8 cellular contexts compared by ENCODE assay signal in the genomic region with DNA sequence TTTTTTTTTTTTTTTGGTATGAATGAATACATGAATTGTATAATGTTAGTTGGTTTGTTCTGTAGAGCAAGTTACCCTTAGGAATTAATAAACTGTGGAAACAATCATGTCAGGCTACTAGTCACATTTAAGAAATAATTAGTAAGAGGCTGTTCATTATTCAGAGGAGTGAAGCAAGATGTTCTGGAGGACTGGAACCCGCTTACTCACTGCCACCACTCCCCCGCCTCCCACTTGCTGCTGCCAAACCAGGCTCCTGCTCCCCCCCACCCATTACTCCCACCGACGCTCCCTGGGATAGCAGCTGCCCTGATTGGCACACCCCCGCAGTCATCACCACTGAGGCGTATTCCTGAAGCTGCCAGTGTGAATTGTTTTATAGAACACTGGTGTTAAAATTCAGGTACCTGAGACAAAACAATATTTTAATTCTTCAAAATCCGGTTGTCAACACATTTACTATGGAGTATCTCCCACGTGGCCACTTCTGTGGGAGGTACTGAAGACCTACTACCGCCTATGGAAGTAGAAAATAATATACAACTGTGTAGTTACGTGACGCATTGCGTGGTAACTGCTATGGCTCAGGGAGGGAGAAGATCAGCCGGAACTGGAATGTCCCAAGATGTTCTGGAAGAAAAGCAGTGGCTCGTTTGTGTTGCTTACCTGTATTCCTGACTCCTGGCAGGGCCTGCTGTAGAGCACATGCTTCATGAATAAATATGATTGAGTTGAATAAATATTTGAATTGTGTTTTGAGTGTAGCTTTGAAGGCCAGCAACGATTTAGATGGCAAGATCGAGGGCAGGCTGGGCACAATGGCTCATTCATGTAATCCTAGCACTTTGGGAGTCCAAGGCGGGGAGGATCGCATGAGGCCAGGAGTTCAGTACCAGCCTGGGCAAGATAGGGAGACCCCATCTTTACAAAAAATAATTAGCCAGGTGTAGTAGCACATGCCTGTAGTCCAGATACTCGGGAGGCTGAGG. TPM values are rescaled to one million over a fixed set of nuclear protein-coding genes. Genes with fewer than 3 reads are reported as not detected.
DNase-seq lines count a peak whose midpoint lies in the region; ATAC-seq, FAIRE-seq and TF ChIP-seq lines count a peak whose summit lies in the region.

No MANE protein-coding gene starts in this region.

- POLR2A ChIA-PET in endothelial cell of umbilical vein (lab: Charles Lee) = no interaction called here

- ATAC-seq in omental fat pad (ENCODE audit: low FRiP score) (peak; percentile 68), HG03097 (IDR thresholded peaks at IDR 0.05; ENCODE audit: low FRiP score, unreplicated experiment) (no peak), GM18520 (IDR thresholded peaks at IDR 0.05; ENCODE audit: unreplicated experiment) (no peak)

- H3K79me2 ChIP-seq in OCI-LY3 (ENCODE audit: low read length) (peaks cover 23% of the 10 kb centered on the region), endothelial cell of umbilical vein (ENCODE audit: control insufficient read depth, insufficient read depth, low read length) (peaks cover 7% of the 10 kb centered on the region)

- H3K9me3 ChIP-seq in OCI-LY3 (ENCODE audit: insufficient read depth, low read length) = no peaks in the 10 kb centered on the region
- H3K9me3 ChIP-seq in endothelial cell of umbilical vein (replicated peaks; ENCODE audit: control insufficient read depth, insufficient read depth, low read length) = no peaks in the 10 kb centered on the region

- H2AFZ ChIP-seq in OCI-LY3 (ENCODE audit: low read depth, low read length) (no peak overlapping the region), endothelial cell of umbilical vein (ENCODE audit: low read depth, low read length) (no peak overlapping the region)

- FAIRE-seq in endothelial cell of umbilical vein (lab: Jason Lieb, UNC) = no peak

- TF ChIP-seq POLR2A in endothelial cell of umbilical vein (IDR thresholded peaks at IDR 0.05; ENCODE audit: low read depth, low read length) = no peak

- CTCF ChIA-PET in endothelial cell of umbilical vein (lab: Charles Lee) = interaction anchor here (1.2 kb wide), 1 partner anchor 57 kb away, joined by 3 read pairs; no protein-coding TSS in a partner anchor

- H3K4me3 ChIP-seq in GM08714 (ENCODE audit: low read length) (peak overlapping the region; percentile 88; the same call in 1 of the 2 replicates), OCI-LY3 (ENCODE audit: low read length) (peak overlapping the region; percentile 87), endothelial cell of umbilical vein (replicated peaks in 1 of 3; ENCODE audit: insufficient read depth in 1 of 3, low read depth in 1 of 3, low read length in 3 of 3) (peak overlapping the region in 1 of 3 experiments; percentile 72)

- no peak overlapping the region for H3K27ac ChIP-seq in OCI-LY3 (ENCODE audit: low read length)
- H3K27ac ChIP-seq in endothelial cell of umbilical vein (ENCODE audit: insufficient read depth, low read depth, low read length) = no peak overlapping the region

- peaks cover 16% of the 10 kb centered on the region for H3K36me3 ChIP-seq in OCI-LY3 (replicated peaks; ENCODE audit: low read depth, low read length)
- H3K36me3 ChIP-seq in endothelial cell of umbilical vein (ENCODE audit: control insufficient read depth in 2 of 2, extremely low read depth in 1 of 2, insufficient read depth in 2 of 2, low read length in 2 of 2) = peaks cover 4 to 8% of the 10 kb centered on the region in 2 experiments

- intact Hi-C loops in endothelial cell of umbilical vein (cut with micrococcal nuclease) = no loop called here

- no peaks in the 10 kb centered on the region for H3K9me1 ChIP-seq in endothelial cell of umbilical vein (replicated peaks; ENCODE audit: control insufficient read depth, extremely low read depth, insufficient read depth, low read length)

- peaks cover 15% of the 10 kb centered on the region for H3K4me1 ChIP-seq in OCI-LY3 (ENCODE audit: low read length)
- H3K4me1 ChIP-seq in endothelial cell of umbilical vein (ENCODE audit: control insufficient read depth, extremely low read depth, insufficient read depth, low read length) = peaks cover 8% of the 10 kb centered on the region

- H3K9ac ChIP-seq in OCI-LY3 (ENCODE audit: low read length) = no peak overlapping the region
- H3K9ac ChIP-seq in endothelial cell of umbilical vein (replicated peaks; ENCODE audit: extremely low read depth, insufficient read depth, low read length) = no peak overlapping the region

- dilution Hi-C loops in endothelial cell of umbilical vein (cut with MboI; ENCODE audit: extremely low pct_ligation_motif_present, low sequenced_read_pairs) = no loop called here

- no peak for TF ChIP-seq CTCF in OCI-LY3 (IDR thresholded peaks at IDR 0.05; ENCODE audit: low read depth, low read length)
- TF ChIP-seq CTCF in endothelial cell of umbilical vein (IDR thresholded peaks at IDR 0.05; ENCODE audit: extremely low read depth in 1 of 2, insufficient read depth in 1 of 2, low read depth in 1 of 2, low read length in 2 of 2) = no peak
- no peak for TF ChIP-seq CTCF in omental fat pad (IDR thresholded peaks at IDR 0.05)

- DNase-seq in endothelial cell of umbilical vein (ENCODE audit: low read depth, low spot score) = no peak
- DNase-seq in omental fat pad (ENCODE audit: low spot score) = peak; percentile 79
- DNase-seq in SW480 (ENCODE audit: low spot score) = no peak
- DNase-seq in medulla oblongata (ENCODE audit: extremely low spot score) = no peak

- H3K27me3 ChIP-seq in OCI-LY3 (ENCODE audit: low read depth, low read length) (no peaks in the 10 kb centered on the region), endothelial cell of umbilical vein (ENCODE audit: control insufficient read depth in 2 of 2, insufficient read depth in 2 of 2, low read length in 2 of 2) (no peaks in the 10 kb centered on the region)

- no TSS peak for BruUV-seq in endothelial cell of umbilical vein (replicated peaks; lab: Mats Ljungman, UMichigan)

- H4K20me1 ChIP-seq in OCI-LY3 (ENCODE audit: insufficient read depth, low read length) (no peaks in the 10 kb centered on the region), endothelial cell of umbilical vein (replicated peaks; ENCODE audit: control insufficient read depth, extremely low read depth, insufficient read depth, low read length) (no peaks in the 10 kb centered on the region)

- H3K4me2 ChIP-seq in OCI-LY3 (ENCODE audit: low read length) (peak overlapping the region; percentile 86), endothelial cell of umbilical vein (ENCODE audit: insufficient read depth, low read length) (peak overlapping the region; percentile 73)

TF ChIP-seq in endothelial cell of umbilical vein, 7 proteins besides CTCF, POLR2A, EP300 and RAD21:
- TF ChIP-seq POLR2AphosphoS5 (IDR thresholded peaks at IDR 0.05; ENCODE audit: insufficient read depth, low read depth, low read length) = no peak
- TF ChIP-seq JUN (IDR thresholded peaks at IDR 0.05; ENCODE audit: borderline replicate concordance, insufficient read depth, insufficient read length, low read depth) = no peak
- no peak for TF ChIP-seq EZH2 (IDR thresholded peaks at IDR 0.05; ENCODE audit: borderline replicate concordance, low read depth, low read length, severe bottlenecking)
- TF ChIP-seq FOS (IDR thresholded peaks at IDR 0.05; ENCODE audit: borderline replicate concordance, insufficient read depth, low read length) = no peak
- TF ChIP-seq, protein P1, sequence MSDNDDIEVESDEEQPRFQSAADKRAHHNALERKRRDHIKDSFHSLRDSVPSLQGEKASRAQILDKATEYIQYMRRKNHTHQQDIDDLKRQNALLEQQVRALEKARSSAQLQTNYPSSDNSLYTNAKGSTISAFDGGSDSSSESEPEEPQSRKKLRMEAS (IDR thresholded peaks at IDR 0.05; ENCODE audit: insufficient read depth, insufficient read length) = no peak
- no peak for TF ChIP-seq MYC (IDR thresholded peaks at IDR 0.05; ENCODE audit: low read depth, low read length)
- TF ChIP-seq GATA2 (IDR thresholded peaks at IDR 0.05; ENCODE audit: insufficient read depth, insufficient read length, low read depth, low read length) = no peak

RNA-seq across cellular contexts. Expression of gene DPY19L3, which starts 1.7 kb away (rescaled TPM):
- total RNA-seq in endothelial cell of umbilical vein (39.3 and 39.5 TPM in 2 replicates), omental fat pad (10 to 100 TPM; 20.8 to 43.8 (median 34.7) TPM)
- 26.2 and 36.1 TPM in 2 replicates for polyA plus RNA-seq in endothelial cell of umbilical vein
- polyA plus RNA-seq in endothelial cell of umbilical vein (2011; cell fraction: cytosol; rRNA removed) = 20.8 and 22.1 TPM in 2 replicates
- polyA plus RNA-seq in endothelial cell of umbilical vein (2011; cell fraction: nucleus; rRNA removed) = 141 and 143 TPM in 2 replicates
- polyA plus RNA-seq in endothelial cell of umbilical vein (2012) = 14.9 and 16.9 TPM in 2 replicates
- 45.2 and 69.5 TPM in 2 replicates for polyA minus RNA-seq in endothelial cell of umbilical vein
- 15.3 TPM for polyA minus RNA-seq in endothelial cell of umbilical vein (2011; cell fraction: cytosol; rRNA and poly(A)+ RNA removed)
- polyA minus RNA-seq in endothelial cell of umbilical vein (2011; cell fraction: nucleus; rRNA and poly(A)+ RNA removed) = 64.1 and 97.8 TPM in 2 replicates
